9 cellular contexts compared by ENCODE assay signal in the genomic region with DNA sequence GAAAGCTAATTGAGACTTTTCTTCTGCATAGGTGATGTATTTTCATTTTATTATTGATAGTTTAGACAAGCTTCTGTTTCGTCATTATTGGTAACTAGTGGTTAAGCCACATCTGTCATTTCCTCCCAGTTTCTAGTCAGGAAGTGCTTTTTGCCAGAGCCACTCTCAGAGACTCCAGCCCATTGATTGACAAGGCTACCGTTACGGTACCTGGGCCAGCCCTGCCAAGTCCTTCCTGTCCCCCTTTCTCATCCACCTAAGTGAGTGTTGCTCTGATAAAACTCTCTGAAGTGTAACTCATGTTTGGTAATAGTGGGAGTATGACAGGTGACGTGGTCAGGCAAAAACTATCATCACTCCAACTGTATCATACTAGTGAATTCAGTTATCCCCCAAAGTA. TPM values are rescaled to one million over a fixed set of nuclear protein-coding genes. Genes with fewer than 3 reads are reported as not detected.
DNase-seq lines count a peak whose midpoint lies in the region; ATAC-seq and TF ChIP-seq lines count a peak whose summit lies in the region.
"Had no signal": no experiment of that assay in that cellular context is flagged by ENCODE, and none has a peak within 500 bp of the region (broad histone marks: within the 10 kb centered on the region; RNA-seq: fewer than 3 reads in every experiment).

No MANE protein-coding gene starts in this region.

- POLR2A ChIA-PET in PC-3 (lab: Charles Lee; ENCODE audit: unreplicated experiment), result no interaction called here

- H3K36me3 ChIP-seq in PC-3 (ENCODE audit: low read depth, low read length) (no peaks in the 10 kb centered on the region), prostate gland (no peaks in the 10 kb centered on the region)

- no peaks in the 10 kb centered on the region for H3K9me3 ChIP-seq in PC-3 (ENCODE audit: low read length)
- H3K9me3 ChIP-seq in prostate gland, result no peaks in the 10 kb centered on the region

- H4K20me1 ChIP-seq in PC-3 (ENCODE audit: low read length), result no peaks in the 10 kb centered on the region

- no peaks in the 10 kb centered on the region for H3K9me2 ChIP-seq in PC-3 (replicated peaks; ENCODE audit: low read length)

- peak; percentile 89 for ATAC-seq in HG02763 (IDR thresholded peaks at IDR 0.05; ENCODE audit: unreplicated experiment)
- ATAC-seq in PC-3, result no peak
- ATAC-seq in stimulated activated naive B cell treated with anti-CD40 and anti-IgM and Interleukin-4, amounts not matched to agents 10 μg/mL and 1 μg/mL and 100 μg/mL, for 72 hours (replicated peaks), result peak; percentile 48
- ATAC-seq in HG03095 (IDR thresholded peaks at IDR 0.05; ENCODE audit: unreplicated experiment), result no peak

- H3K4me1 ChIP-seq in PC-3 (ENCODE audit: insufficient read depth, low read length) (no peaks in the 10 kb centered on the region), prostate gland (replicated peaks) (no peaks in the 10 kb centered on the region)

- H3K9me3 Mint-ChIP-seq in stimulated activated naive B cell treated with anti-CD40 and anti-IgM and Interleukin-4, amounts not matched to agents 10 μg/mL and 1 μg/mL and 100 μg/mL, for 72 hours, result peaks cover 1 to 4% of the 10 kb centered on the region in 2 donors

- TF ChIP-seq CTCF in PC-3 (conservative IDR thresholded peaks at IDR 0.05; ENCODE audit: low read depth, low read length) (no peak), prostate gland (IDR thresholded peaks at IDR 0.05) (no peak)

- 0 out of 2 replicates have a peak overlapping the region, but pooled peaks have one; percentile 19 for H2AFZ ChIP-seq in PC-3 (ENCODE audit: low read length)

- H3K4me1 Mint-ChIP-seq in stimulated activated naive B cell treated with anti-CD40 and anti-IgM and Interleukin-4, amounts not matched to agents 10 μg/mL and 1 μg/mL and 100 μg/mL, for 72 hours, result peaks cover 6 to 16% of the 10 kb centered on the region in 2 donors

- H3K36me3 Mint-ChIP-seq in stimulated activated naive B cell treated with anti-CD40 and anti-IgM and Interleukin-4, amounts not matched to agents 10 μg/mL and 1 μg/mL and 100 μg/mL, for 72 hours, result peaks cover 0 to 3% of the 10 kb centered on the region in 2 donors

- H3K27ac Mint-ChIP-seq in stimulated activated naive B cell treated with anti-CD40 and anti-IgM and Interleukin-4, amounts not matched to agents 10 μg/mL and 1 μg/mL and 100 μg/mL, for 72 hours, result no peak overlapping the region

- H3K4me2 ChIP-seq in PC-3 (ENCODE audit: low read length), result no peak overlapping the region

- H3K4me3 ChIP-seq in PC-3 (ENCODE audit: low read length) (no peak overlapping the region), prostate gland (no peak overlapping the region)

- H3K27me3 ChIP-seq in PC-3 (ENCODE audit: low read length) (no peaks in the 10 kb centered on the region), prostate gland (replicated peaks; ENCODE audit: insufficient read depth) (no peaks in the 10 kb centered on the region)

- no peaks in the 10 kb centered on the region for H3K79me2 ChIP-seq in PC-3 (ENCODE audit: low read length)

- 61% methylated on average over 4 of the region's 4 CpGs for WGBS in prostate gland

- CTCF ChIA-PET in PC-3 (lab: Charles Lee), result no interaction called here

- intact Hi-C loops in PC-3 (cut with micrococcal nuclease), result no loop called here
- intact Hi-C loops in prostate gland (cut with DNase I), result no loop called here

- H3K9ac ChIP-seq in PC-3 (ENCODE audit: low read length), result no peak overlapping the region

- H3K27me3 Mint-ChIP-seq in stimulated activated naive B cell treated with anti-CD40 and anti-IgM and Interleukin-4, amounts not matched to agents 10 μg/mL and 1 μg/mL and 100 μg/mL, for 72 hours, result peaks cover 0 to 3% of the 10 kb centered on the region in 2 donors

- no peak overlapping the region for H3K4me3 Mint-ChIP-seq in stimulated activated naive B cell treated with anti-CD40 and anti-IgM and Interleukin-4, amounts not matched to agents 10 μg/mL and 1 μg/mL and 100 μg/mL, for 72 hours

- peak; percentile 25 for DNase-seq in stimulated activated CD4-positive, alpha-beta T cell treated with anti-CD3 and anti-CD28 coated beads, Interleukin-15, amount 100 ng/mL, for 24 hours
- no peak for DNase-seq in stimulated activated CD4-positive, alpha-beta T cell treated with anti-CD3 and anti-CD28 coated beads, Interleukin-4, amount 100 ng/mL, for 1 hour
- DNase-seq in PC-3 (no peak), iPS-NIHi11 (ENCODE audit: low spot score) (no peak), prostate gland (ENCODE audit: low spot score) (no peak)
- no peak for DNase-seq in stimulated activated naive B cell treated with anti-CD40 and anti-IgM and Interleukin-4, amounts not matched to agents 10 μg/mL and 1 μg/mL and 100 μg/mL, for 72 hours
- DNase-seq: mammary epithelial cell had no signal

- no peaks in the 10 kb centered on the region for H3F3A ChIP-seq in PC-3 (ENCODE audit: low read length, unreplicated experiment)

- no peak for TF ChIP-seq POLR2A in prostate gland (IDR thresholded peaks at IDR 0.05)

- no peak overlapping the region for H3K27ac ChIP-seq in PC-3 (ENCODE audit: low read length)
- no peak overlapping the region for H3K27ac ChIP-seq in prostate gland

- no TSS peak for BruUV-seq in PC-3 (replicated peaks; lab: Mats Ljungman, UMichigan)

RNA-seq across cellular contexts. Expression of a gene that starts 29.6 kb away (rescaled TPM):
- 8.7 and 9.8 TPM in 2 replicates for total RNA-seq in PC-3 (2014; rRNA removed)
- total RNA-seq in prostate gland, result 10 to 100 TPM; 17.6 to 28.6 TPM

RNA-seq across cellular contexts. Expression of a gene that starts 54.1 kb away (rescaled TPM):
- 14.5 and 16.3 TPM in 2 replicates for total RNA-seq in PC-3 (2014; rRNA removed)
- total RNA-seq in prostate gland, result 10 to 100 TPM in 1 of 2 donors, 1 to 10 TPM in 1; 9.5 to 16.1 TPM

Comparison
In these comparisons a context has a peak if more than half of its experiments do, and no peak if none do; other contexts are left out.
1. ATAC-seq: peak in HG02763 (single experiment) and stimulated activated naive B cell treated with anti-CD40 and anti-IgM and Interleukin-4, amounts not matched to agents 10 μg/mL and 1 μg/mL and 100 μg/mL, for 72 hours (2 of 2); none in PC-3 (single experiment) and HG03095 (single experiment).